ENCODE assay signal across 20 cellular contexts in genomic region chr11:66983275-66983924, GRCh38. TPM values are rescaled to one million over a fixed set of nuclear protein-coding genes. Genes with fewer than 3 reads are reported as not detected.
DNase-seq lines count a peak whose midpoint lies in the region; ATAC-seq and TF ChIP-seq lines count a peak whose summit lies in the region.
"Had no signal": no experiment of that assay in that cellular context is flagged by ENCODE, and none has a peak within 500 bp of the region (broad histone marks: within the 10 kb centered on the region; RNA-seq: fewer than 3 reads in every experiment).

No MANE protein-coding gene starts in this region.

- ATAC-seq in left lobe of liver, result peak; percentile 9
- no peak for ATAC-seq in HG02610 (IDR thresholded peaks at IDR 0.05; ENCODE audit: unreplicated experiment)
- ATAC-seq in HG03095 (IDR thresholded peaks at IDR 0.05; ENCODE audit: unreplicated experiment), result no peak

- H3K27ac ChIP-seq in BLaER1, result no peak overlapping the region
- H3K27ac ChIP-seq in VCaP, result peak overlapping the region; percentile 71; the same call in 1 of the 2 replicates
- H3K27ac ChIP-seq: SJCRH30 had no signal

- no peak overlapping the region for H3K9ac ChIP-seq in BLaER1

- no peaks in the 10 kb centered on the region for H3K27me3 ChIP-seq in BLaER1
- H3K27me3 ChIP-seq: BE2C, SJCRH30 had no signal

- H4K20me1 ChIP-seq in BLaER1, result no peaks in the 10 kb centered on the region

- H3K4me3 ChIP-seq in BLaER1, result no peak overlapping the region
- H3K4me3 ChIP-seq: SJCRH30 had no signal

- H3K9me3 ChIP-seq in BLaER1, result peaks cover 20% of the 10 kb centered on the region
- H3K9me3 ChIP-seq: BE2C, SJCRH30 had no signal

- H3K36me3 ChIP-seq in BLaER1, result no peaks in the 10 kb centered on the region; the same call in 1 of the 2 replicates
- H3K36me3 ChIP-seq: BE2C, SJCRH30 had no signal

- DNase-seq in G401 (ENCODE audit: low spot score) (peak; percentile 6), left lobe of liver (ENCODE audit: low spot score) (no peak), NCI-H2171 treated with DMSO at 0.1 percent for 48 hours (lab: John Stamatoyannopoulos, UW) (no peak)
- DNase-seq: BE2C; Caco-2; CD4-positive, alpha-beta memory T cell; GOT3; KG1; NCI-H1092 treated with DMSO at 0.1 percent for 48 hours; NCI-H1436 treated with DMSO at 0.1 percent for 48 hours; NCI-H1930; NCI-H2227 treated with DMSO at 0.1 percent for 48 hours; NCI-H510A; NCI-H748 treated with DMSO at 0.1 percent for 48 hours; SJCRH30 had no signal

- peak overlapping the region; percentile 70 for H3K4me2 ChIP-seq in BLaER1

- no peak for TF ChIP-seq CTCF in VCaP (conservative IDR thresholded peaks at IDR 0.05)

- H3K4me1 ChIP-seq in BLaER1, result peaks cover 78% of the 10 kb centered on the region
- H3K4me1 ChIP-seq: Caco-2 had no signal

- in situ Hi-C loops in G401 (cut with HindIII; ENCODE audit: low sequenced_read_pairs), result no loop called here

RNA-seq across cellular contexts. Expression of gene C11orf86, which starts 8.3 kb away (rescaled TPM):
- total RNA-seq in G401 (2014; rRNA removed; shearing (Covaris generic)), result not detected in 2 replicates
- total RNA-seq in left lobe of liver, result not detected
- total RNA-seq: A673; Caco-2; CD4-positive, alpha-beta memory T cell; SJCRH30 had no signal

RNA-seq across cellular contexts. Expression of gene PC, which starts 25.2 kb away (rescaled TPM):
- 31.1 and 93.9 TPM in 2 replicates for total RNA-seq in G401 (2014; rRNA removed; shearing (Covaris generic))
- total RNA-seq in left lobe of liver, result 392 TPM

RNA-seq across cellular contexts. Expression of gene SYT12, which starts 39.5 kb away (rescaled TPM):
- total RNA-seq in G401 (2014; rRNA removed; shearing (Covaris generic)), result 0.74 and 1.1 TPM in 2 replicates
- 4.8 TPM for total RNA-seq in left lobe of liver
- total RNA-seq: CD4-positive, alpha-beta memory T cell had no signal
